ENCODE assay signal across 1 cellular context in genomic region chr2:20583425-20583881, GRCh38.
TF ChIP-seq lines count a peak whose summit lies in the region.

No MANE protein-coding gene starts in this region.

TF ChIP-seq in H1, 55 proteins besides CTCF, POLR2A, EP300 and RAD21 (continued from another document):
- no peak for TF ChIP-seq ATF3 (IDR thresholded peaks at IDR 0.05; ENCODE audit: insufficient read depth, low read depth, low read length)
- TF ChIP-seq ATF2 (IDR thresholded peaks at IDR 0.05; ENCODE audit: low read length), result no peak
- TF ChIP-seq SIX5 (IDR thresholded peaks at IDR 0.05; ENCODE audit: low read depth, low read length), result no peak
- no peak for TF ChIP-seq ASH2L (IDR thresholded peaks at IDR 0.05; ENCODE audit: low read length)
